ENCODE assay signal across 17 cellular contexts in genomic region chr11:134638796-134639540, GRCh38.
"Had no signal": no experiment of that assay in that cellular context is flagged by ENCODE, and none has a peak within 500 bp of the region (broad histone marks: within the 10 kb centered on the region; RNA-seq: fewer than 3 reads in every experiment).

No MANE protein-coding gene starts in this region.

- DNase-seq: activated CD4-positive, alpha-beta T cell treated with anti-CD3 and anti-CD28 coated beads for 4 hours; activated effector memory CD4-positive, alpha-beta T cell treated with Interleukin-2 at 50 U/mL for 16 hours; activated T-cell treated with anti-CD3 and anti-CD28 coated beads, Interleukin-2, amount 50 U/mL, for 1 hour; amygdala; brain microvascular endothelial cell; cerebellar nuclear complex; glutamatergic neuron; left cardiac atrium; pancreas; stimulated activated CD4-positive, alpha-beta T cell treated with anti-CD3 and anti-CD28 coated beads, Interleukin-15, amount 100 ng/mL, for 24 hours; stimulated activated CD4-positive, alpha-beta T cell treated with anti-CD3 and anti-CD28 coated beads, Interleukin-4, amount 100 ng/mL, for 24 hours; stimulated activated naive CD8-positive, alpha-beta T cell treated with anti-CD3 and anti-CD28 coated beads, Interleukin-15, amount 100 ng/mL, for 72 hours; testis had no signal

- H3K36me3 ChIP-seq: brain microvascular endothelial cell, esophagus muscularis mucosa, pancreas had no signal

- H3K4me3 ChIP-seq: dorsolateral prefrontal cortex, esophagus muscularis mucosa, pancreas, testis had no signal

- H3K9me3 Mint-ChIP-seq: neural crest cell; stimulated activated naive CD8-positive, alpha-beta T cell treated with anti-CD3 and anti-CD28 coated beads, Interleukin-15, amount 100 ng/mL, for 72 hours had no signal

- ATAC-seq: pancreas; stimulated activated naive CD8-positive, alpha-beta T cell treated with anti-CD3 and anti-CD28 coated beads, Interleukin-15, amount 100 ng/mL, for 72 hours had no signal

- H3K4me1 ChIP-seq: pancreas, testis had no signal

- H3K27ac ChIP-seq: brain microvascular endothelial cell, dorsolateral prefrontal cortex, esophagus muscularis mucosa, pancreas, testis had no signal

- H3K27me3 ChIP-seq: brain microvascular endothelial cell, pancreas, testis had no signal

- H3K27ac Mint-ChIP-seq: activated naive CD8-positive, alpha-beta T cell; stimulated activated naive CD8-positive, alpha-beta T cell treated with anti-CD3 and anti-CD28 coated beads, Interleukin-15, amount 100 ng/mL, for 72 hours had no signal

- H3K4me1 Mint-ChIP-seq: stimulated activated naive CD8-positive, alpha-beta T cell treated with anti-CD3 and anti-CD28 coated beads, Interleukin-15, amount 100 ng/mL, for 72 hours had no signal

- H3K4me3 Mint-ChIP-seq: activated naive CD8-positive, alpha-beta T cell; neural crest cell; stimulated activated naive CD8-positive, alpha-beta T cell treated with anti-CD3 and anti-CD28 coated beads, Interleukin-15, amount 100 ng/mL, for 72 hours had no signal

- H3K36me3 Mint-ChIP-seq: activated naive CD8-positive, alpha-beta T cell had no signal

- H3K9me3 ChIP-seq: esophagus muscularis mucosa, pancreas, testis had no signal

- H3K27me3 Mint-ChIP-seq: activated naive CD8-positive, alpha-beta T cell had no signal
